2 cellular contexts compared by ENCODE assay signal in the genomic region with DNA sequence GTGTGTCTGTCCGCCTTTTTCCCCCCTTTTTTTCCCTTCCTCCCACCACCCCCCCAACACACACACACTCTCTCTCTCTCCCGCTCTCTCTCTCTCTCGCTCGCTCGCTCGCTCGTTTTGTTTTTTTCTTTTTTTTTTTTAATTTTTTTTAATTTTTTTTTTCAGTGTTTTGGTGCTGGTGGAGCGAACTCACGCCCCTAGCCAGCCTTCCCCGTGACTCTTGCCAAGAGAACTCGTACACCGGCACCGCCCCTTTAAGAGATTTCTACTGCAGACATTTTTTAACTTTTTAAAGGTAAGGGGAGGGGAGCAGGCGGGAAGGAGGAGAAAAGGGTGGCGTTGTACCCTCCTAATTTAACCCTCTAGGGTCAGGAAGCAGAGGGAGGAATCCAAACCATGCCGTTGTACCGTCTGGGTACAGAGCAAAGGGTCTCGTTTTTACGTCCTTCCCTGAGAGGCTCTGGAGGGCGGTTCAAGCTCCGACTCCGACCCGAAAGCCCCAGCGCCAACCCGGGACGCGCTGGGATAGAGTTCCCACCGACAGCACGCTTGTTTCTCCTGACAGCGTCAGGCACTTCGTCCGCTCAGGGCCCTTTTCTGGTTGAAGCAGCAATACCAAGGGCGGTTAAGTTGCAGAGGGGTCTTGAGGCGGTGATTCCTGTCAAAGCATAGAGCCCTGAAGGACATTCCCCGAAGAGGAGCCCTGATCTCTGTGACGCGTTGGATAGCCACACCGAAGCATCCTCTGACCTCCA.
TF ChIP-seq lines count a peak whose summit lies in the region.

No MANE protein-coding gene starts in this region.

TF ChIP-seq in SK-N-SH, 30 proteins besides CTCF, POLR2A, EP300 and RAD21 (continued from another document):
- TF ChIP-seq, protein P1, sequence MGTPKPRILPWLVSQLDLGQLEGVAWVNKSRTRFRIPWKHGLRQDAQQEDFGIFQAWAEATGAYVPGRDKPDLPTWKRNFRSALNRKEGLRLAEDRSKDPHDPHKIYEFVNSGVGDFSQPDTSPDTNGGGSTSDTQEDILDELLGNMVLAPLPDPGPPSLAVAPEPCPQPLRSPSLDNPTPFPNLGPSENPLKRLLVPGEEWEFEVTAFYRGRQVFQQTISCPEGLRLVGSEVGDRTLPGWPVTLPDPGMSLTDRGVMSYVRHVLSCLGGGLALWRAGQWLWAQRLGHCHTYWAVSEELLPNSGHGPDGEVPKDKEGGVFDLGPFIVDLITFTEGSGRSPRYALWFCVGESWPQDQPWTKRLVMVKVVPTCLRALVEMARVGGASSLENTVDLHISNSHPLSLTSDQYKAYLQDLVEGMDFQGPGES (IDR thresholded peaks at IDR 0.05; ENCODE audit: low read depth, low read length), result no peak
- TF ChIP-seq EZH2phosphoT487 (IDR thresholded peaks at IDR 0.05; ENCODE audit: borderline replicate concordance, low read depth), result no peak
- no peak for TF ChIP-seq FOXJ3 (CRISPR knock-in tag; IDR thresholded peaks at IDR 0.05)
- no peak for TF ChIP-seq FOSL2 (IDR thresholded peaks at IDR 0.05; ENCODE audit: borderline replicate concordance, low read depth)
- no peak for TF ChIP-seq RXRA (IDR thresholded peaks at IDR 0.05; ENCODE audit: borderline replicate concordance, low read depth)
- no peak for TF ChIP-seq TCF12 (IDR thresholded peaks at IDR 0.05)
- TF ChIP-seq, protein P2, sequence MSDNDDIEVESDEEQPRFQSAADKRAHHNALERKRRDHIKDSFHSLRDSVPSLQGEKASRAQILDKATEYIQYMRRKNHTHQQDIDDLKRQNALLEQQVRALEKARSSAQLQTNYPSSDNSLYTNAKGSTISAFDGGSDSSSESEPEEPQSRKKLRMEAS (IDR thresholded peaks at IDR 0.05; ENCODE audit: low read depth), result no peak
- TF ChIP-seq TAF1 (IDR thresholded peaks at IDR 0.05; ENCODE audit: borderline replicate concordance, low read depth, low read length), result no peak
- TF ChIP-seq, protein P3, sequence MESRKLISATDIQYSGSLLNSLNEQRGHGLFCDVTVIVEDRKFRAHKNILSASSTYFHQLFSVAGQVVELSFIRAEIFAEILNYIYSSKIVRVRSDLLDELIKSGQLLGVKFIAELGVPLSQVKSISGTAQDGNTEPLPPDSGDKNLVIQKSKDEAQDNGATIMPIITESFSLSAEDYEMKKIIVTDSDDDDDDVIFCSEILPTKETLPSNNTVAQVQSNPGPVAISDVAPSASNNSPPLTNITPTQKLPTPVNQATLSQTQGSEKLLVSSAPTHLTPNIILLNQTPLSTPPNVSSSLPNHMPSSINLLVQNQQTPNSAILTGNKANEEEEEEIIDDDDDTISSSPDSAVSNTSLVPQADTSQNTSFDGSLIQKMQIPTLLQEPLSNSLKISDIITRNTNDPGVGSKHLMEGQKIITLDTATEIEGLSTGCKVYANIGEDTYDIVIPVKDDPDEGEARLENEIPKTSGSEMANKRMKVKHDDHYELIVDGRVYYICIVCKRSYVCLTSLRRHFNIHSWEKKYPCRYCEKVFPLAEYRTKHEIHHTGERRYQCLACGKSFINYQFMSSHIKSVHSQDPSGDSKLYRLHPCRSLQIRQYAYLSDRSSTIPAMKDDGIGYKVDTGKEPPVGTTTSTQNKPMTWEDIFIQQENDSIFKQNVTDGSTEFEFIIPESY (IDR thresholded peaks at IDR 0.05; ENCODE audit: borderline replicate concordance, low read depth), result no peak
- no peak for TF ChIP-seq TEAD4 (IDR thresholded peaks at IDR 0.05; ENCODE audit: borderline replicate concordance, insufficient read depth)
- no peak for TF ChIP-seq CHD2 (IDR thresholded peaks at IDR 0.05; ENCODE audit: low read length, partially characterized antibody)

TF ChIP-seq in SK-N-SH treated with all-trans-retinoic acid at 6 μM for 48 hours, 23 proteins besides CTCF, POLR2A, EP300 and RAD21 (continued from another document):
- TF ChIP-seq, protein P4, sequence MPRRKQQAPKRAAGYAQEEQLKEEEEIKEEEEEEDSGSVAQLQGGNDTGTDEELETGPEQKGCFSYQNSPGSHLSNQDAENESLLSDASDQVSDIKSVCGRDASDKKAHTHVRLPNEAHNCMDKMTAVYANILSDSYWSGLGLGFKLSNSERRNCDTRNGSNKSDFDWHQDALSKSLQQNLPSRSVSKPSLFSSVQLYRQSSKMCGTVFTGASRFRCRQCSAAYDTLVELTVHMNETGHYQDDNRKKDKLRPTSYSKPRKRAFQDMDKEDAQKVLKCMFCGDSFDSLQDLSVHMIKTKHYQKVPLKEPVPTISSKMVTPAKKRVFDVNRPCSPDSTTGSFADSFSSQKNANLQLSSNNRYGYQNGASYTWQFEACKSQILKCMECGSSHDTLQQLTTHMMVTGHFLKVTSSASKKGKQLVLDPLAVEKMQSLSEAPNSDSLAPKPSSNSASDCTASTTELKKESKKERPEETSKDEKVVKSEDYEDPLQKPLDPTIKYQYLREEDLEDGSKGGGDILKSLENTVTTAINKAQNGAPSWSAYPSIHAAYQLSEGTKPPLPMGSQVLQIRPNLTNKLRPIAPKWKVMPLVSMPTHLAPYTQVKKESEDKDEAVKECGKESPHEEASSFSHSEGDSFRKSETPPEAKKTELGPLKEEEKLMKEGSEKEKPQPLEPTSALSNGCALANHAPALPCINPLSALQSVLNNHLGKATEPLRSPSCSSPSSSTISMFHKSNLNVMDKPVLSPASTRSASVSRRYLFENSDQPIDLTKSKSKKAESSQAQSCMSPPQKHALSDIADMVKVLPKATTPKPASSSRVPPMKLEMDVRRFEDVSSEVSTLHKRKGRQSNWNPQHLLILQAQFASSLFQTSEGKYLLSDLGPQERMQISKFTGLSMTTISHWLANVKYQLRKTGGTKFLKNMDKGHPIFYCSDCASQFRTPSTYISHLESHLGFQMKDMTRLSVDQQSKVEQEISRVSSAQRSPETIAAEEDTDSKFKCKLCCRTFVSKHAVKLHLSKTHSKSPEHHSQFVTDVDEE (CRISPR knock-in tag; IDR thresholded peaks at IDR 0.05), result no peak
- TF ChIP-seq, protein P5, sequence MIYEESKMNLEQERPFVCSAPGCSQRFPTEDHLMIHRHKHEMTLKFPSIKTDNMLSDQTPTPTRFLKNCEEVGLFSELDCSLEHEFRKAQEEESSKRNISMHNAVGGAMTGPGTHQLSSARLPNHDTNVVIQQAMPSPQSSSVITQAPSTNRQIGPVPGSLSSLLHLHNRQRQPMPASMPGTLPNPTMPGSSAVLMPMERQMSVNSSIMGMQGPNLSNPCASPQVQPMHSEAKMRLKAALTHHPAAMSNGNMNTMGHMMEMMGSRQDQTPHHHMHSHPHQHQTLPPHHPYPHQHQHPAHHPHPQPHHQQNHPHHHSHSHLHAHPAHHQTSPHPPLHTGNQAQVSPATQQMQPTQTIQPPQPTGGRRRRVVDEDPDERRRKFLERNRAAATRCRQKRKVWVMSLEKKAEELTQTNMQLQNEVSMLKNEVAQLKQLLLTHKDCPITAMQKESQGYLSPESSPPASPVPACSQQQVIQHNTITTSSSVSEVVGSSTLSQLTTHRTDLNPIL (CRISPR knock-in tag; IDR thresholded peaks at IDR 0.05; ENCODE audit: low read depth), result no peak
- TF ChIP-seq, protein P6, sequence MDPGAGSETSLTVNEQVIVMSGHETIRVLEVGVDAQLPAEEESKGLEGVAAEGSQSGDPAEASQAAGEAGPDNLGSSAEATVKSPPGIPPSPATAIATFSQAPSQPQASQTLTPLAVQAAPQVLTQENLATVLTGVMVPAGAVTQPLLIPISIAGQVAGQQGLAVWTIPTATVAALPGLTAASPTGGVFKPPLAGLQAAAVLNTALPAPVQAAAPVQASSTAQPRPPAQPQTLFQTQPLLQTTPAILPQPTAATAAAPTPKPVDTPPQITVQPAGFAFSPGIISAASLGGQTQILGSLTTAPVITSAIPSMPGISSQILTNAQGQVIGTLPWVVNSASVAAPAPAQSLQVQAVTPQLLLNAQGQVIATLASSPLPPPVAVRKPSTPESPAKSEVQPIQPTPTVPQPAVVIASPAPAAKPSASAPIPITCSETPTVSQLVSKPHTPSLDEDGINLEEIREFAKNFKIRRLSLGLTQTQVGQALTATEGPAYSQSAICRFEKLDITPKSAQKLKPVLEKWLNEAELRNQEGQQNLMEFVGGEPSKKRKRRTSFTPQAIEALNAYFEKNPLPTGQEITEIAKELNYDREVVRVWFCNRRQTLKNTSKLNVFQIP (CRISPR knock-in tag; IDR thresholded peaks at IDR 0.05; ENCODE audit: borderline replicate concordance, low read depth), result no peak
- TF ChIP-seq ZNF70 (CRISPR knock-in tag; IDR thresholded peaks at IDR 0.05) (no peak), ESRRG (CRISPR knock-in tag; IDR thresholded peaks at IDR 0.05) (no peak), SNAI2 (CRISPR knock-in tag; IDR thresholded peaks at IDR 0.05) (no peak), ZNF565 (CRISPR knock-in tag; conservative IDR thresholded peaks at IDR 0.05; ENCODE audit: low read depth) (no peak), ARNTL (CRISPR knock-in tag; IDR thresholded peaks at IDR 0.05; ENCODE audit: borderline replicate concordance, low read depth) (no peak), PPARA (CRISPR knock-in tag; IDR thresholded peaks at IDR 0.05; ENCODE audit: borderline replicate concordance) (no peak), CSDC2 (CRISPR knock-in tag; IDR thresholded peaks at IDR 0.05) (no peak), RARB (CRISPR knock-in tag; IDR thresholded peaks at IDR 0.05) (no peak), TOX (CRISPR knock-in tag; IDR thresholded peaks at IDR 0.05; ENCODE audit: borderline replicate concordance) (no peak), TCF4 (CRISPR knock-in tag; IDR thresholded peaks at IDR 0.05; ENCODE audit: borderline replicate concordance) (no peak), OSR1 (CRISPR knock-in tag; IDR thresholded peaks at IDR 0.05) (no peak), ZFP30 (CRISPR knock-in tag; IDR thresholded peaks at IDR 0.05) (no peak)
- TF ChIP-seq, protein P7, sequence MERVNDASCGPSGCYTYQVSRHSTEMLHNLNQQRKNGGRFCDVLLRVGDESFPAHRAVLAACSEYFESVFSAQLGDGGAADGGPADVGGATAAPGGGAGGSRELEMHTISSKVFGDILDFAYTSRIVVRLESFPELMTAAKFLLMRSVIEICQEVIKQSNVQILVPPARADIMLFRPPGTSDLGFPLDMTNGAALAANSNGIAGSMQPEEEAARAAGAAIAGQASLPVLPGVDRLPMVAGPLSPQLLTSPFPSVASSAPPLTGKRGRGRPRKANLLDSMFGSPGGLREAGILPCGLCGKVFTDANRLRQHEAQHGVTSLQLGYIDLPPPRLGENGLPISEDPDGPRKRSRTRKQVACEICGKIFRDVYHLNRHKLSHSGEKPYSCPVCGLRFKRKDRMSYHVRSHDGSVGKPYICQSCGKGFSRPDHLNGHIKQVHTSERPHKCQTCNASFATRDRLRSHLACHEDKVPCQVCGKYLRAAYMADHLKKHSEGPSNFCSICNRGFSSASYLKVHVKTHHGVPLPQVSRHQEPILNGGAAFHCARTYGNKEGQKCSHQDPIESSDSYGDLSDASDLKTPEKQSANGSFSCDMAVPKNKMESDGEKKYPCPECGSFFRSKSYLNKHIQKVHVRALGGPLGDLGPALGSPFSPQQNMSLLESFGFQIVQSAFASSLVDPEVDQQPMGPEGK (CRISPR knock-in tag; IDR thresholded peaks at IDR 0.05; ENCODE audit: borderline replicate concordance), result no peak
